ENCODE assay signal across 2 cellular contexts in the genomic region with DNA sequence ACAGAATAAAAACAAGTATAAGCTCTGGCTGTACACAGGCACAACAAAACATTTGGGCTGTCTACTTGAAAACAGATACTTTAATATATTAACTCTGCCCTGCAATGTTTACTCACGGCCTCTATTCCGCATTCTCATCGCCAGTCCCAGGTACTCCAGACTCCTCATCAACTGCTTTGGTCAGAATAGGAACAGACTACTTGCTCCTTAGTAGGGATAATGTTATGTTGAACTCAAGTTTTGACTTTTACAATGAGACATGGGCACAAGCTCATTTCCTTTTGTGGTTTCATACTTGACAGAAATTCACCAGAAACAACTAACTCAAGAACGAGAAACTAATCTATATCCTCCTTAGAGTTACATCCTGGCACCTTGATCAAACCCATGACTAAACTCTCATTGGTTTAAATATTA.
TF ChIP-seq lines count a peak whose summit lies in the region.

No MANE protein-coding gene starts in this region.

TF ChIP-seq in GM23338, 12 proteins besides CTCF, POLR2A, EP300 and RAD21 (continued from another document):
- TF ChIP-seq, protein P1, sequence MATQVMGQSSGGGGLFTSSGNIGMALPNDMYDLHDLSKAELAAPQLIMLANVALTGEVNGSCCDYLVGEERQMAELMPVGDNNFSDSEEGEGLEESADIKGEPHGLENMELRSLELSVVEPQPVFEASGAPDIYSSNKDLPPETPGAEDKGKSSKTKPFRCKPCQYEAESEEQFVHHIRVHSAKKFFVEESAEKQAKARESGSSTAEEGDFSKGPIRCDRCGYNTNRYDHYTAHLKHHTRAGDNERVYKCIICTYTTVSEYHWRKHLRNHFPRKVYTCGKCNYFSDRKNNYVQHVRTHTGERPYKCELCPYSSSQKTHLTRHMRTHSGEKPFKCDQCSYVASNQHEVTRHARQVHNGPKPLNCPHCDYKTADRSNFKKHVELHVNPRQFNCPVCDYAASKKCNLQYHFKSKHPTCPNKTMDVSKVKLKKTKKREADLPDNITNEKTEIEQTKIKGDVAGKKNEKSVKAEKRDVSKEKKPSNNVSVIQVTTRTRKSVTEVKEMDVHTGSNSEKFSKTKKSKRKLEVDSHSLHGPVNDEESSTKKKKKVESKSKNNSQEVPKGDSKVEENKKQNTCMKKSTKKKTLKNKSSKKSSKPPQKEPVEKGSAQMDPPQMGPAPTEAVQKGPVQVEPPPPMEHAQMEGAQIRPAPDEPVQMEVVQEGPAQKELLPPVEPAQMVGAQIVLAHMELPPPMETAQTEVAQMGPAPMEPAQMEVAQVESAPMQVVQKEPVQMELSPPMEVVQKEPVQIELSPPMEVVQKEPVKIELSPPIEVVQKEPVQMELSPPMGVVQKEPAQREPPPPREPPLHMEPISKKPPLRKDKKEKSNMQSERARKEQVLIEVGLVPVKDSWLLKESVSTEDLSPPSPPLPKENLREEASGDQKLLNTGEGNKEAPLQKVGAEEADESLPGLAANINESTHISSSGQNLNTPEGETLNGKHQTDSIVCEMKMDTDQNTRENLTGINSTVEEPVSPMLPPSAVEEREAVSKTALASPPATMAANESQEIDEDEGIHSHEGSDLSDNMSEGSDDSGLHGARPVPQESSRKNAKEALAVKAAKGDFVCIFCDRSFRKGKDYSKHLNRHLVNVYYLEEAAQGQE (IDR thresholded peaks at IDR 0.05; ENCODE audit: unreplicated experiment) = no peak
- no peak for TF ChIP-seq EZH2phosphoT487 (IDR thresholded peaks at IDR 0.05; ENCODE audit: unreplicated experiment)

TF ChIP-seq in HepG2, 621 proteins besides CTCF, POLR2A, EP300 and RAD21:
- TF ChIP-seq, protein P2, sequence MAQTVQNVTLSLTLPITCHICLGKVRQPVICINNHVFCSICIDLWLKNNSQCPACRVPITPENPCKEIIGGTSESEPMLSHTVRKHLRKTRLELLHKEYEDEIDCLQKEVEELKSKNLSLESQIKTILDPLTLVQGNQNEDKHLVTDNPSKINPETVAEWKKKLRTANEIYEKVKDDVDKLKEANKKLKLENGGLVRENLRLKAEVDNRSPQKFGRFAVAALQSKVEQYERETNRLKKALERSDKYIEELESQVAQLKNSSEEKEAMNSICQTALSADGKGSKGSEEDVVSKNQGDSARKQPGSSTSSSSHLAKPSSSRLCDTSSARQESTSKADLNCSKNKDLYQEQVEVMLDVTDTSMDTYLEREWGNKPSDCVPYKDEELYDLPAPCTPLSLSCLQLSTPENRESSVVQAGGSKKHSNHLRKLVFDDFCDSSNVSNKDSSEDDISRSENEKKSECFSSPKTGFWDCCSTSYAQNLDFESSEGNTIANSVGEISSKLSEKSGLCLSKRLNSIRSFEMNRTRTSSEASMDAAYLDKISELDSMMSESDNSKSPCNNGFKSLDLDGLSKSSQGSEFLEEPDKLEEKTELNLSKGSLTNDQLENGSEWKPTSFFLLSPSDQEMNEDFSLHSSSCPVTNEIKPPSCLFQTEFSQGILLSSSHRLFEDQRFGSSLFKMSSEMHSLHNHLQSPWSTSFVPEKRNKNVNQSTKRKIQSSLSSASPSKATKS (CRISPR knock-in tag; IDR thresholded peaks at IDR 0.05) = no peak
- no peak for TF ChIP-seq ZNF605 (CRISPR knock-in tag; IDR thresholded peaks at IDR 0.05)
- TF ChIP-seq, protein P3, sequence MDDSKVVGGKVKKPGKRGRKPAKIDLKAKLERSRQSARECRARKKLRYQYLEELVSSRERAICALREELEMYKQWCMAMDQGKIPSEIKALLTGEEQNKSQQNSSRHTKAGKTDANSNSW (CRISPR knock-in tag; IDR thresholded peaks at IDR 0.05; ENCODE audit: borderline replicate concordance) = no peak
- no peak for TF ChIP-seq SMYD3 (CRISPR knock-in tag; IDR thresholded peaks at IDR 0.05)
- no peak for TF ChIP-seq CHD2 (IDR thresholded peaks at IDR 0.05; ENCODE audit: low read depth, low read length)
- TF ChIP-seq, protein P4, sequence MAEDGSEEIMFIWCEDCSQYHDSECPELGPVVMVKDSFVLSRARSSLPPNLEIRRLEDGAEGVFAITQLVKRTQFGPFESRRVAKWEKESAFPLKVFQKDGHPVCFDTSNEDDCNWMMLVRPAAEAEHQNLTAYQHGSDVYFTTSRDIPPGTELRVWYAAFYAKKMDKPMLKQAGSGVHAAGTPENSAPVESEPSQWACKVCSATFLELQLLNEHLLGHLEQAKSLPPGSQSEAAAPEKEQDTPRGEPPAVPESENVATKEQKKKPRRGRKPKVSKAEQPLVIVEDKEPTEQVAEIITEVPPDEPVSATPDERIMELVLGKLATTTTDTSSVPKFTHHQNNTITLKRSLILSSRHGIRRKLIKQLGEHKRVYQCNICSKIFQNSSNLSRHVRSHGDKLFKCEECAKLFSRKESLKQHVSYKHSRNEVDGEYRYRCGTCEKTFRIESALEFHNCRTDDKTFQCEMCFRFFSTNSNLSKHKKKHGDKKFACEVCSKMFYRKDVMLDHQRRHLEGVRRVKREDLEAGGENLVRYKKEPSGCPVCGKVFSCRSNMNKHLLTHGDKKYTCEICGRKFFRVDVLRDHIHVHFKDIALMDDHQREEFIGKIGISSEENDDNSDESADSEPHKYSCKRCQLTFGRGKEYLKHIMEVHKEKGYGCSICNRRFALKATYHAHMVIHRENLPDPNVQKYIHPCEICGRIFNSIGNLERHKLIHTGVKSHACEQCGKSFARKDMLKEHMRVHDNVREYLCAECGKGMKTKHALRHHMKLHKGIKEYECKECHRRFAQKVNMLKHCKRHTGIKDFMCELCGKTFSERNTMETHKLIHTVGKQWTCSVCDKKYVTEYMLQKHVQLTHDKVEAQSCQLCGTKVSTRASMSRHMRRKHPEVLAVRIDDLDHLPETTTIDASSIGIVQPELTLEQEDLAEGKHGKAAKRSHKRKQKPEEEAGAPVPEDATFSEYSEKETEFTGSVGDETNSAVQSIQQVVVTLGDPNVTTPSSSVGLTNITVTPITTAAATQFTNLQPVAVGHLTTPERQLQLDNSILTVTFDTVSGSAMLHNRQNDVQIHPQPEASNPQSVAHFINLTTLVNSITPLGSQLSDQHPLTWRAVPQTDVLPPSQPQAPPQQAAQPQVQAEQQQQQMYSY (CRISPR knock-in tag; IDR thresholded peaks at IDR 0.05) = no peak
- TF ChIP-seq MED8 (CRISPR knock-in tag; IDR thresholded peaks at IDR 0.05; ENCODE audit: insufficient replicate concordance) = no peak
- no peak for TF ChIP-seq ZNF547 (CRISPR knock-in tag; IDR thresholded peaks at IDR 0.05)
- no peak for TF ChIP-seq ZBTB21 (CRISPR knock-in tag; IDR thresholded peaks at IDR 0.05)
- TF ChIP-seq, protein P5, sequence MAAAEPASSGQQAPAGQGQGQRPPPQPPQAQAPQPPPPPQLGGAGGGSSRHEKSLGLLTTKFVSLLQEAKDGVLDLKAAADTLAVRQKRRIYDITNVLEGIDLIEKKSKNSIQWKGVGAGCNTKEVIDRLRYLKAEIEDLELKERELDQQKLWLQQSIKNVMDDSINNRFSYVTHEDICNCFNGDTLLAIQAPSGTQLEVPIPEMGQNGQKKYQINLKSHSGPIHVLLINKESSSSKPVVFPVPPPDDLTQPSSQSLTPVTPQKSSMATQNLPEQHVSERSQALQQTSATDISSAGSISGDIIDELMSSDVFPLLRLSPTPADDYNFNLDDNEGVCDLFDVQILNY (CRISPR knock-in tag; conservative IDR thresholded peaks at IDR 0.05) = no peak
- no peak for TF ChIP-seq RXRB (CRISPR knock-in tag; IDR thresholded peaks at IDR 0.05; ENCODE audit: borderline replicate concordance)
- TF ChIP-seq ZNF101 (CRISPR knock-in tag; IDR thresholded peaks at IDR 0.05; ENCODE audit: borderline replicate concordance, low read depth) = no peak
